Comparison of ENCODE assay signal across 15 cellular contexts in the genomic region with DNA sequence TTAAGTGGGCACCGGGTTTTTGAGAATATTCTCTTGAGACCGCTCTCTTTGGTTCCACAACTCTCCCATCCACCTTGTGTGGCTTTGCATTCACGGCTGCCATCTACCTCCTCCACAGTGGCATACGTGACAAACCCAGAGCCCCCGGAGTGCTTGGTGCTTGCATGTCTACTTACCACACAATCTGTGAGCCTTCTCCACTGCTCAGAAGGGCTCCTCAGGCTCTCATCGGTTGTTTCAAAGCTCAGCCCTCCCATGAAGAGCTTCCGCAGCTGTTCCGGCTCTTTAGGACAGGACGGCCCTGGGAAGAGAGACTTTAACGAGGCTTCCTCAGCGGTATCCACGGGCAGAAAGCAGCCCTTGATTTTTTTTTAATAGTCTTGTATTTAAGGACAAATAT.
DNase-seq lines count a peak whose midpoint lies in the region; ATAC-seq and TF ChIP-seq lines count a peak whose summit lies in the region.
"Had no signal": no experiment of that assay in that cellular context is flagged by ENCODE, and none has a peak within 500 bp of the region (broad histone marks: within the 10 kb centered on the region; RNA-seq: fewer than 3 reads in every experiment).

No MANE protein-coding gene starts in this region.

- ATAC-seq in psoas muscle, result peak in 3 of 4 donors; percentile 40 to 63 (median 54)
- ATAC-seq in HG03439 (IDR thresholded peaks at IDR 0.05; ENCODE audit: unreplicated experiment), result no peak
- ATAC-seq in HG03175 (IDR thresholded peaks at IDR 0.05; ENCODE audit: unreplicated experiment), result no peak

- no peaks in the 10 kb centered on the region for H3K27me3 ChIP-seq in psoas muscle (ENCODE audit: insufficient read depth in 3 of 3, low read length in 2 of 3)

- TF ChIP-seq CTCF in fibroblast of pulmonary artery (IDR thresholded peaks at IDR 0.05; ENCODE audit: low read length, missing control alignments) (no peak), psoas muscle (IDR thresholded peaks at IDR 0.05) (no peak)

- H3K4me3 ChIP-seq in fibroblast of pulmonary artery (replicated peaks; ENCODE audit: low read depth, low read length) (peak overlapping the region; percentile 31), psoas muscle (peak overlapping the region; percentile 13)

- intact Hi-C loops in psoas muscle (cut with DNase I), result no loop called here

- peaks cover 4% of the 10 kb centered on the region for H3K4me1 ChIP-seq in psoas muscle

- DNase-seq in Ammon's horn (ENCODE audit: low spot score) (peak; percentile 28), NCI-H2171 (lab: John Stamatoyannopoulos, UW) (peak; percentile 29), fibroblast of pulmonary artery (ENCODE audit: low read depth) (peak; percentile 12), psoas muscle (peak in 1 of 2 donors; percentile 41), OCI-M1 (lab: John Stamatoyannopoulos, UW) (no peak), pons (ENCODE audit: low spot score) (no peak)
- DNase-seq: activated CD4-positive, alpha-beta memory T cell treated with anti-CD3 and anti-CD28 coated beads, Interleukin-2, amount 10 ng/mL, durations not matched to agents 7 days and 5 days; Calu3; naive B cell; NCI-H226; T-helper 2 cell; trophoblast cell had no signal

- no peak overlapping the region for H3K27ac ChIP-seq in psoas muscle
- H3K27ac ChIP-seq: RWPE1 had no signal

- 30 to 46% (median 39%) methylated on average over 12 of the region's 12 CpGs for WGBS in psoas muscle, 3 donors

- H3K9me3 ChIP-seq in psoas muscle, result no peaks in the 10 kb centered on the region

- H3K36me3 ChIP-seq in psoas muscle (ENCODE audit: insufficient read depth in 1 of 2, low read depth in 1 of 2), result no peaks in the 10 kb centered on the region

Comparison
In these comparisons a context has a peak if more than half of its experiments do, and no peak if none do; other contexts are left out.
1. DNase-seq: peak in Ammon's horn (single experiment), NCI-H2171 (single experiment) and fibroblast of pulmonary artery (single experiment); none in OCI-M1 (single experiment) and pons (single experiment).
2. ATAC-seq: peak in psoas muscle (3 of 4); none in HG03439 (single experiment) and HG03175 (single experiment).